In genomic region chr9:123679330-123679987, GRCh38 we compare ENCODE assay signal across 9 cellular contexts.
DNase-seq lines count a peak whose midpoint lies in the region; ATAC-seq, FAIRE-seq and TF ChIP-seq lines count a peak whose summit lies in the region.
"Had no signal": no experiment of that assay in that cellular context is flagged by ENCODE, and none has a peak within 500 bp of the region (broad histone marks: within the 10 kb centered on the region; RNA-seq: fewer than 3 reads in every experiment).

No MANE protein-coding gene starts in this region.

- RAD21 ChIA-PET in GM12878 (lab: Charles Lee; ENCODE audit: unreplicated experiment) = interaction anchor here (0.6 to 3.2 kb wide), 19 partner anchors 12 to 410 kb away, joined by 3 to 22 read pairs (median 5); no protein-coding TSS in a partner anchor

- H3K23ac ChIP-seq in H9 (ENCODE audit: insufficient read length, low read depth, low read length) = no peak overlapping the region

- SMC1A ChIA-PET in GM12878 (lab: Charles Lee; ENCODE audit: uncharacterized antibody, unreplicated experiment) = interaction anchor here (0.6 to 3.8 kb wide), 25 partner anchors 8 to 317 kb away, joined by 3 to 22 read pairs (median 6); no protein-coding TSS in a partner anchor

- H3K4me3 ChIP-seq in GM12878 (no peak overlapping the region), ovary (no peak overlapping the region)

- peaks cover 1% of the 10 kb centered on the region; the same call in 1 of the 2 replicates for H3K27me3 Mint-ChIP-seq in H9 (ENCODE audit: low read depth)

- H4K8ac ChIP-seq in H9 (replicated peaks; ENCODE audit: insufficient read length, low read depth, low read length) = no peak overlapping the region

- peak overlapping the region; percentile 72 for H3K4me2 ChIP-seq in GM12878 (ENCODE audit: control insufficient read depth, insufficient read depth)
- no peak overlapping the region for H3K4me2 ChIP-seq in H9 (ENCODE audit: insufficient read depth, insufficient read length, low read length)

- H2BK120ac ChIP-seq in H9 (ENCODE audit: low read depth, low read length, poor library complexity, severe bottlenecking) = no peak overlapping the region

- H3K18ac ChIP-seq in H9 (ENCODE audit: insufficient read length, low read depth, low read length) = no peak overlapping the region

- H3K56ac ChIP-seq in H9 (ENCODE audit: insufficient read length, low read depth, low read length) = no peak overlapping the region

- H2BK12ac ChIP-seq in H9 (ENCODE audit: insufficient read length, low read depth, low read length) = no peak overlapping the region

- peak; percentile 60; the same call in 1 of the 2 replicates for TF ChIP-seq POLR2A in GM12878 (IDR thresholded peaks at IDR 0.05; ENCODE audit: low read depth, low read length)
- TF ChIP-seq POLR2A in ovary (IDR thresholded peaks at IDR 0.05) = no peak

- H3K9ac ChIP-seq in GM12878 (ENCODE audit: control insufficient read depth, insufficient read depth, low read length) (peak overlapping the region; percentile 11; the same call in 1 of the 2 replicates), H9 (ENCODE audit: extremely low read depth, insufficient read length, low read length) (no peak overlapping the region)

- no peaks in the 10 kb centered on the region; a peak in 2 of 4 replicates for H3K36me3 ChIP-seq in GM12878 (ENCODE audit: control insufficient read depth in 2 of 2, insufficient read depth in 2 of 2, low read length in 1 of 2)
- no peaks in the 10 kb centered on the region for H3K36me3 ChIP-seq in ovary

- no peaks in the 10 kb centered on the region; a peak in 1 of 4 replicates for H3K4me1 Mint-ChIP-seq in H9

- H3K4me1 ChIP-seq in GM12878 (ENCODE audit: control insufficient read depth, insufficient read depth, low read length) (peaks cover 31% of the 10 kb centered on the region), ovary (ENCODE audit: insufficient read depth) (no peaks in the 10 kb centered on the region), H9 (ENCODE audit: insufficient read depth, low read length) (no peaks in the 10 kb centered on the region)

- peaks cover 3 to 6% of the 10 kb centered on the region in 2 experiments; a peak in 4 of 5 replicates for H3K9me3 Mint-ChIP-seq in H9

- no peak overlapping the region for H2BK5ac ChIP-seq in H9 (ENCODE audit: insufficient read length, low read length)

- WGBS in GM12878 (ENCODE audit: insufficient coverage, insufficient replicate concordance, low lambda C conversion rate, missing lambda C conversion rate) = 16% methylated on average over 16 of the region's 16 CpGs
- 91 to 96% (median 95%) methylated on average over 16 of the region's 16 CpGs for WGBS in ovary, 3 donors
- WGBS in H9 (ENCODE audit: extremely low coverage, insufficient read length, low lambda C conversion rate) = no CpG with 5 or more reads among the region's 16 CpGs

- no peak overlapping the region for H4K5ac ChIP-seq in H9 (ENCODE audit: insufficient read length, low read depth, low read length)

- H3K79me1 ChIP-seq in H9 (ENCODE audit: insufficient read depth, low read depth, low read length, poor library complexity, severe bottlenecking) = no peaks in the 10 kb centered on the region

- FAIRE-seq in GM12878 (lab: Jason Lieb, UNC) = peak; percentile 91
- FAIRE-seq: endometrium had no signal

- no peaks in the 10 kb centered on the region for H3K79me2 ChIP-seq in GM12878 (ENCODE audit: control insufficient read depth, insufficient read depth, low read length)
- no peaks in the 10 kb centered on the region for H3K79me2 ChIP-seq in H9 (ENCODE audit: insufficient read depth, low read length)

- no peak for TF ChIP-seq CTCF in GM12878 (IDR thresholded peaks at IDR 0.05 in 2 of 3, conservative IDR thresholded peaks at IDR 0.05 in 1 of 3; ENCODE audit: control insufficient read depth in 2 of 3, extremely low read depth in 1 of 3, insufficient read depth in 1 of 3, low read depth in 3 of 3, low read length in 3 of 3)
- no peak for TF ChIP-seq CTCF in ovary (IDR thresholded peaks at IDR 0.05)
- no peak for TF ChIP-seq CTCF in H9 (conservative IDR thresholded peaks at IDR 0.05)

- ATAC-seq in GM19397 (IDR thresholded peaks at IDR 0.05; ENCODE audit: unreplicated experiment) (peak; percentile 90), HG03196 (IDR thresholded peaks at IDR 0.05; ENCODE audit: unreplicated experiment) (peak; percentile 88), GM12878 (peak; percentile 97)

- H2BK20ac ChIP-seq in H9 (ENCODE audit: low read depth, low read length, poor library complexity, severe bottlenecking) = no peak overlapping the region

- no peak overlapping the region for H3T11ph ChIP-seq in H9 (ENCODE audit: low read length)

- H4K20me1 ChIP-seq in GM12878 (ENCODE audit: control insufficient read depth, insufficient read depth) = no peaks in the 10 kb centered on the region
- H4K20me1 ChIP-seq in H9 (ENCODE audit: control insufficient read depth, insufficient read depth, insufficient read length) = no peaks in the 10 kb centered on the region

- in situ Hi-C loops in GM12878 (cut with MboI) = no loop called here

- no peaks in the 10 kb centered on the region for H3K9me3 ChIP-seq in GM12878 (replicated peaks; ENCODE audit: control insufficient read depth, insufficient read depth, low read length)
- no peaks in the 10 kb centered on the region for H3K9me3 ChIP-seq in ovary
- H3K9me3 ChIP-seq in H9 (ENCODE audit: control insufficient read depth, low read depth, low read length) = no peaks in the 10 kb centered on the region

- intact Hi-C loops in GM12878 (cut with micrococcal nuclease; ENCODE audit: unreplicated experiment) = loop anchor here (1.0 kb wide), 1 partner anchor 41 kb away; no protein-coding TSS in a partner anchor
- intact Hi-C loops in ovary (cut with DNase I) = no loop called here

- H3K27me3 ChIP-seq in GM12878 (replicated peaks in 1 of 2; ENCODE audit: control insufficient read depth in 2 of 2, insufficient read depth in 2 of 2, low read length in 1 of 2) (no peaks in the 10 kb centered on the region), ovary (no peaks in the 10 kb centered on the region), H9 (ENCODE audit: insufficient read depth, low read length) (no peaks in the 10 kb centered on the region)

- DNase-seq in GM04503 (ENCODE audit: low read depth) = peak; percentile 28
- DNase-seq in GM12878 (ENCODE audit: low read depth, low spot score) = peak; percentile 95
- DNase-seq in cortex of kidney (lab: John Stamatoyannopoulos, UW) = no peak
- DNase-seq in ovary = no peak
- no peak for DNase-seq in NCI-H2196 treated with DMSO at 0.1 percent for 48 hours (lab: John Stamatoyannopoulos, UW; ENCODE audit: unreplicated experiment)
- no peak for DNase-seq in H9

- H2BK15ac ChIP-seq in H9 (ENCODE audit: low read depth, low read length) = no peak overlapping the region

- H2AFZ ChIP-seq in GM12878 (ENCODE audit: control insufficient read depth, low read depth, low read length) = peak overlapping the region; percentile 67
- H2AFZ ChIP-seq in H9 (ENCODE audit: low read length) = no peak overlapping the region

- H3K14ac ChIP-seq in H9 (ENCODE audit: insufficient read depth, low read length) = no peak overlapping the region

- H3K4ac ChIP-seq in H9 (ENCODE audit: low read depth, low read length) = no peak overlapping the region

- H3K4me3 Mint-ChIP-seq in H9 = no peak overlapping the region

- peak in 1 of 2 experiments; percentile 82; a peak in 3 of 4 replicates for TF ChIP-seq EP300 in GM12878 (IDR thresholded peaks at IDR 0.05; ENCODE audit: borderline replicate concordance in 1 of 2, control insufficient read depth in 1 of 2, low read depth in 2 of 2, low read length in 2 of 2)
- TF ChIP-seq EP300 in ovary (IDR thresholded peaks at IDR 0.05) = no peak

- POLR2A ChIA-PET in GM12878 (lab: Charles Lee) = interaction anchor here (0.6 to 1.6 kb wide), 6 partner anchors 13 to 1990 kb away, joined by 3 to 5 read pairs (median 4); no protein-coding TSS in a partner anchor

- H3K36me3 Mint-ChIP-seq in H9 (ENCODE audit: insufficient read depth in 1 of 3, low read depth in 3 of 3) = peaks cover 7 to 30% (median 24%) of the 10 kb centered on the region in 3 experiments

- no peak overlapping the region for H3K27ac Mint-ChIP-seq in H9

- CTCF ChIA-PET in GM12878 (lab: Yijun Ruan, JAX) = interaction anchor here (0.7 to 1.6 kb wide), 6 partner anchors 9 to 319 kb away, joined by 3 to 5 read pairs (median 3); no protein-coding TSS in a partner anchor

- no peaks in the 10 kb centered on the region for H3K23me2 ChIP-seq in H9 (ENCODE audit: insufficient read length, low read depth, low read length, poor library complexity, severe bottlenecking)

- H3K27ac ChIP-seq in GM12878 (ENCODE audit: control insufficient read depth, insufficient read depth) (peak overlapping the region; percentile 72), ovary (no peak overlapping the region), H9 (ENCODE audit: insufficient read length, low read depth, low read length) (no peak overlapping the region)

- BruUV-seq in GM12878 (replicated peaks; lab: Mats Ljungman, UMichigan) = no TSS peak

- peak; percentile 21; the same call in 1 of the 2 replicates for TF ChIP-seq RAD21 in GM12878 (IDR thresholded peaks at IDR 0.05; ENCODE audit: insufficient read depth, low read depth, low read length)

- no peak overlapping the region for H4K91ac ChIP-seq in H9 (ENCODE audit: insufficient read length, low read depth, low read length)

- no peak overlapping the region for H2AK5ac ChIP-seq in H9 (ENCODE audit: insufficient read length, low read length)

TF ChIP-seq in GM12878, 131 proteins besides CTCF, POLR2A, EP300 and RAD21 (continues in another document):
- TF ChIP-seq BHLHE40 (IDR thresholded peaks at IDR 0.05; ENCODE audit: borderline replicate concordance in 1 of 2, low read depth in 2 of 2, low read length in 1 of 2) (peak; percentile 37 to 46; a peak in 1 of 4 replicates), SRF (IDR thresholded peaks at IDR 0.05; ENCODE audit: low read depth in 2 of 2, low read length in 2 of 2) (peak; percentile 12 to 35; a peak in 2 of 4 replicates), NR2C2 (IDR thresholded peaks at IDR 0.05; ENCODE audit: borderline replicate concordance, control insufficient read depth, insufficient read length, low read depth) (no peak)

Comparison
In these comparisons a context has a peak if more than half of its experiments do, and no peak if none do; other contexts are left out.
1. DNase-seq: peak in GM04503 (single experiment) and GM12878 (single experiment); none in cortex of kidney (single experiment), ovary (0 of 5), NCI-H2196 treated with DMSO at 0.1 percent for 48 hours (single experiment) and H9 (single experiment).
2. Peak in every context shown above with its lines, with median percentiles within 50 percentile points of each other: ATAC-seq.